24 cellular contexts compared by ENCODE assay signal in the genomic region with DNA sequence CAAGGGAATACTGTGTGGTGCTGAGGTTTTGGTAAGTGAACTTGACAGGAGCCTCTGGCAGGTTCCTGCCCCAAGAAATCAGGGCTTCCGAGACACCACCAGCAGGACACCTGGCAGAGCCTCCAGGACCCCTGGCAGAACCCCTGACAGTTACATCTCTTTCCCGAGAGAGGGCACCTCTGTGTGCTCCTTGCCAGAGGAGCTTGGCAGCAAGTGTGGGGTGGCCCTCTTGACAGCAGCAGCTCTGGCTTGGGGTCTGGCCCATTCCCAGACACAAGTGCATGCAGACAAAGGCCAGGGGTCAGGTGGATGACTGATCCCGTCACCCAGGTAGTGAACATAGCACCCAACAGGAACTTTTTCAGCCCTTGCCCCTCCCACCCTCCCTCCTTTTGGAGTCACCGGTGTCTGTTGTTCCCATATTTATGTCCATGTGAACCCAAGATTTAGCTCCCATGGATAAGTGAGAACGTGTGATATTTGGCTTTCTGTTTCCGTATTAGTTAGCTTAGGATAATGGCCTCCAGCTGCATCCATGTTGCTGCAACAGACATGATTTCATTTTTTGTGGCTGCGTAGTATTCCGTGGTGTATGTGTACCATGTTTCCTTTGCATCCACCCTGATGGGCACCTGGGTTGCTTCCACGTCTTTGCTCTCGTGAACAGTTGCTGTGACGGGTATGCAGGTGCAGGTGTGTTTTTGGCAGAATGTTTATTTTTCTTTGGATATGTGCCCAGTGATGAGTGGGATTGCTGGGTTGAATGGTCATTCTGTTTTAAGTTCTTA. TPM values are rescaled to one million over a fixed set of nuclear protein-coding genes. Genes with fewer than 3 reads are reported as not detected.
"Had no signal": no experiment of that assay in that cellular context is flagged by ENCODE, and none has a peak within 500 bp of the region (broad histone marks: within the 10 kb centered on the region; RNA-seq: fewer than 3 reads in every experiment).

No MANE protein-coding gene starts in this region.

- H3K36me3 ChIP-seq: MG63, Peyer's patch had no signal

- H3K27me3 ChIP-seq: MG63, Peyer's patch had no signal

- H3K4me3 ChIP-seq: MG63, Peyer's patch had no signal

- H3K27ac ChIP-seq: Peyer's patch, RWPE1 had no signal

- H3K9me3 ChIP-seq: MG63, Peyer's patch had no signal

- H3K4me1 ChIP-seq: Peyer's patch had no signal

- DNase-seq: activated CD4-positive, alpha-beta T cell treated with anti-CD3 and anti-CD28 coated beads for 4 hours; activated CD8-positive, alpha-beta memory T cell treated with anti-CD3 and anti-CD28 coated beads, Interleukin-2, amount 50 U/mL, for 4 hours; activated CD8-positive, alpha-beta T cell treated with anti-CD3 and anti-CD28 coated beads for 36 hours; activated naive CD4-positive, alpha-beta T cell treated with Interleukin-2 at 50 U/mL for 16 hours; activated T-cell treated with anti-CD3 and anti-CD28 coated beads, Interleukin-2, amount 50 U/mL, for 72 hours; amygdala; MG63; MV-4-11; NCI-H1092 treated with DMSO at 0.1 percent for 48 hours; NCI-H1417 treated with DMSO at 0.1 percent for 48 hours; NCI-H1694; NCI-H2029; NCI-H2107; NCI-H2171 treated with DMSO at 0.1 percent for 48 hours; NCI-H226; NCI-H526; NCI-H774; Peyer's patch; SHP77 had no signal

RNA-seq across cellular contexts. Expression of a gene that starts 32.3 kb away (rescaled TPM):
- total RNA-seq: activated CD8-positive, alpha-beta T cell treated with anti-CD3 and anti-CD28 coated beads for 36 hours; activated T-cell treated with anti-CD3 and anti-CD28 coated beads, Interleukin-2, amount 50 U/mL, for 72 hours; activated T-helper 2 cell treated with anti-CD3 and anti-CD28 coated beads, Interferon-gamma antibody, Interleukin-2, Interleukin-4, amounts not matched to agents 10 μg/mL and 5 μg/mL and 100 μg/mL, durations not matched to agents 14 hours and 24 hours and 36 hours; astrocyte; NCI-H460; Peyer's patch; SK-MEL-5 had no signal

RNA-seq across cellular contexts. Expression of a gene that starts 45.9 kb away (rescaled TPM):
- total RNA-seq: activated CD8-positive, alpha-beta T cell treated with anti-CD3 and anti-CD28 coated beads for 36 hours; activated T-cell treated with anti-CD3 and anti-CD28 coated beads, Interleukin-2, amount 50 U/mL, for 72 hours; activated T-helper 2 cell treated with anti-CD3 and anti-CD28 coated beads, Interferon-gamma antibody, Interleukin-2, Interleukin-4, amounts not matched to agents 10 μg/mL and 5 μg/mL and 100 μg/mL, durations not matched to agents 14 hours and 24 hours and 36 hours; astrocyte; NCI-H460; SK-MEL-5 had no signal
